25 cellular contexts compared by ENCODE assay signal in genomic region chr1:3809680-3810079, GRCh38. TPM values are rescaled to one million over a fixed set of nuclear protein-coding genes. Genes with fewer than 3 reads are reported as not detected.
"Had no signal": no experiment of that assay in that cellular context is flagged by ENCODE, and none has a peak within 500 bp of the region (broad histone marks: within the 10 kb centered on the region; RNA-seq: fewer than 3 reads in every experiment).

No MANE protein-coding gene starts in this region.

- ATAC-seq: heart right ventricle, T-helper 17 cell had no signal

- H3K4me1 ChIP-seq: breast epithelium, heart right ventricle, left ventricle myocardium inferior, thyroid gland had no signal

- H3K4me3 ChIP-seq: breast epithelium, coronary artery, heart right ventricle, left ventricle myocardium inferior, SK-N-MC, thyroid gland had no signal

- H3K27ac Mint-ChIP-seq: activated naive CD4-positive, alpha-beta T cell treated with anti-CD3 and anti-CD28 coated beads for 36 hours; activated naive CD8-positive, alpha-beta T cell treated with anti-CD3 and anti-CD28 coated beads, Interleukin-2, amount 10 ng/mL, durations not matched to agents 7 days and 5 days; endodermal cell; mesothelial cell of epicardium; T-helper 17 cell had no signal

- DNase-seq: activated CD8-positive, alpha-beta memory T cell treated with anti-CD3 and anti-CD28 coated beads, Interleukin-2, amount 50 U/mL, for 4 hours; activated naive CD4-positive, alpha-beta T cell treated with anti-CD3 and anti-CD28 coated beads for 36 hours; activated naive CD8-positive, alpha-beta T cell treated with anti-CD3 and anti-CD28 coated beads, Interleukin-2, amount 10 ng/mL, durations not matched to agents 7 days and 5 days; activated T-cell treated with anti-CD3 and anti-CD28 coated beads, Interleukin-2, amount 50 U/mL, for 48 hours; amniotic stem cell; cerebellar nuclear complex; endodermal cell; heart right ventricle; left ventricle myocardium inferior; occipital lobe; stimulated activated CD4-positive, alpha-beta T cell treated with anti-CD3 and anti-CD28 coated beads, Interleukin-4, amount 100 ng/mL, for 1 hour; stimulated activated naive CD4-positive, alpha-beta T cell treated with Interleukin-2 at 50 U/mL for 16 hours; SW 1271; T-helper 17 cell; thyroid gland had no signal

- H3K4me1 Mint-ChIP-seq: endodermal cell, T-helper 17 cell had no signal

- H3K9me3 Mint-ChIP-seq: activated naive CD4-positive, alpha-beta T cell treated with anti-CD3 and anti-CD28 coated beads for 36 hours had no signal

- H3K4me3 Mint-ChIP-seq: activated naive CD4-positive, alpha-beta T cell treated with anti-CD3 and anti-CD28 coated beads for 36 hours; activated naive CD8-positive, alpha-beta T cell treated with anti-CD3 and anti-CD28 coated beads, Interleukin-2, amount 10 ng/mL, durations not matched to agents 7 days and 5 days; endodermal cell; mesothelial cell of epicardium; T-helper 17 cell had no signal

- H3K36me3 Mint-ChIP-seq: activated naive CD8-positive, alpha-beta T cell treated with anti-CD3 and anti-CD28 coated beads, Interleukin-2, amount 10 ng/mL, durations not matched to agents 7 days and 5 days had no signal

- H3K36me3 ChIP-seq: breast epithelium had no signal

- H3K27me3 ChIP-seq: breast epithelium, thyroid gland had no signal

- H3K27ac ChIP-seq: breast epithelium, coronary artery, epithelial cell of prostate, heart right ventricle, left ventricle myocardium inferior, SK-N-MC, thyroid gland had no signal

- H3K9me3 ChIP-seq: breast epithelium, left ventricle myocardium inferior, thyroid gland had no signal

RNA-seq across cellular contexts. Expression of gene SMIM1, which starts 37.1 kb away (rescaled TPM):
- polyA plus RNA-seq: neural cell had no signal

RNA-seq across cellular contexts. Expression of gene CCDC27, which starts 57.4 kb away (rescaled TPM):
- total RNA-seq: activated naive CD4-positive, alpha-beta T cell treated with anti-CD3 and anti-CD28 coated beads for 36 hours; activated naive CD8-positive, alpha-beta T cell treated with anti-CD3 and anti-CD28 coated beads, Interleukin-2, amount 10 ng/mL, durations not matched to agents 7 days and 5 days; breast epithelium; endodermal cell; fibroblast of villous mesenchyme; heart right ventricle; lung microvascular endothelial cell; mesothelial cell of epicardium; occipital lobe; renal cortical epithelial cell; T-helper 17 cell had no signal
- polyA plus RNA-seq: keratinocyte, neural cell had no signal
